Comparison of ENCODE assay signal across 1 cellular context in the genomic region with DNA sequence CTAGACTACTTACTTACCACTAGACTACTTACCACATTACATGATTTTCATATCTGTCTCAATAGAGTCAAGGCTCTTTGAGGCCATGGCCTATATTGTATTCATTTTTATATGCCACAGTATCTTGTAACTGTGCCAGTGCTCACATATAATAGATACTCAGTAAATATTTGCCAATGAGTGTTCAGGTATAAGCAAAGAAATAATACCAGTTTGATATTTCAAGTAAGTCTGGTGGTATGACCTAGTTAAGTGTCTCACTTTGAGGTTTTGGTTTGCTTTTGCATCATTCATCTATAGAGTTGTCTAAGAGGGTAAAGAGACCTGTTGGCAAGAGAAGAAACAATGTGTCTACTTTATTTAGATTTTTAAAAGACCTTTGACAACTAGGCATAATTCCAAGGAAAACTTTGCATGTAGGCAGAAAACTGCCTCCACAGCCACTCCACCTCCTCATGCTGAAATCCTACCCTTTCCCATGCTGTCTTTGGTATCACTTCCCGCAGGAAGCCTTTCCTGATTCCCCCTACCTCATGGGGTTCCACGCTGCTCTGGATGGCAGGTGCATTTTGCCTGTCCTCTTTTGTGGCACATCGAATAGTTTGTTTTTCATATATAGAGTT.
TF ChIP-seq lines count a peak whose summit lies in the region.

No MANE protein-coding gene starts in this region.

TF ChIP-seq in endothelial cell of umbilical vein, 7 proteins besides CTCF, POLR2A, EP300 and RAD21 (continued from another document):
- no peak for TF ChIP-seq MAX (IDR thresholded peaks at IDR 0.05; ENCODE audit: insufficient read depth, insufficient read length)
